1 cellular context compared by ENCODE assay signal in the genomic region with DNA sequence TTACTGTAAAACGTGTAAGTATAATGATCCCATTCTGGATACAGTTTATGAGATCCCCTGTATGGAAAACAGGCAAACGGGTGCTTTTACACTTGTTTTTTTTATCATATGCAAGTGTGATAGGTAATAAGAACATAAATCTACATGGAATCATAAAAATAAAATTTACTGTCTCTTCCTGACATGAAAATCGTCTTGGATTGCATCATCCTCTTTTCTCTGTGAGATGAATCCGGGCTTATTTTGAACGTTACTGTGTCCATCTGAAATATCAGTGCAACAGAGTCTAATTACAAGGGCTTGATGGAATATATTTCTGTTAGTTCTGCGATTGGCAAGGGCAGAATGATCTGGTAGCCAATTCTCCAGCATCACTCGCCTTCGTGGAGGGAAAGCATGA.
TF ChIP-seq lines count a peak whose summit lies in the region.

No MANE protein-coding gene starts in this region.

TF ChIP-seq in GM23338, 12 proteins besides CTCF, POLR2A, EP300 and RAD21 (continued from another document):
- no peak for TF ChIP-seq REST (IDR thresholded peaks at IDR 0.05; ENCODE audit: unreplicated experiment)
- no peak for TF ChIP-seq ZNF331 (CRISPR knock-in tag; IDR thresholded peaks at IDR 0.05; ENCODE audit: low read depth)
- TF ChIP-seq ZNF114 (CRISPR knock-in tag; IDR thresholded peaks at IDR 0.05), result no peak
- TF ChIP-seq EZH2 (IDR thresholded peaks at IDR 0.05; ENCODE audit: low read depth, unreplicated experiment), result no peak
- no peak for TF ChIP-seq ETS1 (IDR thresholded peaks at IDR 0.05)
- TF ChIP-seq STAT1 (IDR thresholded peaks at IDR 0.05; ENCODE audit: unreplicated experiment), result no peak
